Comparison of ENCODE assay signal across 20 cellular contexts in the genomic region with DNA sequence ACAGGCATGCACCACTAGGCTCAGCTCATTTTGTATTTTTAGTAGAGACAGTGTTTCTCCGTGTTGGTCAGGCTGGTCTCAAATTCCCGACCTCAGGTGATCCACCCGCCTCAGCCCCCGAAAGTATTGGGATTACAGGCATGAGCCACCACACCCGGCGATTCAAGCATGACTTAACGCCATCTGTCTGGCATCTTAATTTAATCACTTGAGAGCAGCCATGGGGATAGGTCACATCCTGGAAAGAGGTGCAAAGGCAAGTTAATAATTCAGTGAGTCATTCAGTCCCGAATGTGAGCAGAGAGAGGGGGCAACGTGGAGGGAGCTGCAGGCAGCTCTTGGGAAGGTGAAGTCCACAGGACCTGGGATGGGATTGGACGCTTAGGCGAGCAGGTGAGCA. TPM values are rescaled to one million over a fixed set of nuclear protein-coding genes. Genes with fewer than 3 reads are reported as not detected.
DNase-seq lines count a peak whose midpoint lies in the region; ATAC-seq lines count a peak whose summit lies in the region.
"Had no signal": no experiment of that assay in that cellular context is flagged by ENCODE, and none has a peak within 500 bp of the region (broad histone marks: within the 10 kb centered on the region; RNA-seq: fewer than 3 reads in every experiment).

No MANE protein-coding gene starts in this region.

- no peak for ATAC-seq in stimulated activated memory B cell treated with anti-CD40 and anti-IgM and Interleukin-4, amounts not matched to agents 10 μg/mL and 1 μg/mL and 100 μg/mL, for 72 hours
- ATAC-seq: CD8-positive, alpha-beta T cell had no signal

- H3K27me3 Mint-ChIP-seq in stimulated activated memory B cell treated with anti-CD40 and anti-IgM and Interleukin-4, amounts not matched to agents 10 μg/mL and 1 μg/mL and 100 μg/mL, for 72 hours = no peaks in the 10 kb centered on the region

- no peak overlapping the region for H3K4me3 ChIP-seq in SJCRH30
- H3K4me3 ChIP-seq: HAP-1 had no signal

- in situ Hi-C loops in Caki2 (cut with HindIII; ENCODE audit: low pct_unique_long_range_greater_than_20kb, low sequenced_read_pairs) = no loop called here

- H3K27ac ChIP-seq in SJCRH30 = peak overlapping the region; percentile 21; the same call in 1 of the 2 replicates
- H3K27ac ChIP-seq: 22Rv1 had no signal

- no peaks in the 10 kb centered on the region for H3K4me1 Mint-ChIP-seq in stimulated activated memory B cell treated with anti-CD40 and anti-IgM and Interleukin-4, amounts not matched to agents 10 μg/mL and 1 μg/mL and 100 μg/mL, for 72 hours
- H3K4me1 Mint-ChIP-seq: CD14-positive monocyte had no signal

- H3K4me1 ChIP-seq in SJCRH30 = peaks cover 8% of the 10 kb centered on the region
- H3K4me1 ChIP-seq: HAP-1 had no signal

- H3K9me3 ChIP-seq in SJCRH30 (replicated peaks) = no peaks in the 10 kb centered on the region
- H3K9me3 ChIP-seq: HAP-1 had no signal

- peaks cover 16% of the 10 kb centered on the region for H3K9me3 Mint-ChIP-seq in stimulated activated memory B cell treated with anti-CD40 and anti-IgM and Interleukin-4, amounts not matched to agents 10 μg/mL and 1 μg/mL and 100 μg/mL, for 72 hours

- H3K27ac Mint-ChIP-seq in stimulated activated memory B cell treated with anti-CD40 and anti-IgM and Interleukin-4, amounts not matched to agents 10 μg/mL and 1 μg/mL and 100 μg/mL, for 72 hours = no peak overlapping the region
- H3K27ac Mint-ChIP-seq: CD14-positive monocyte; CD8-positive, alpha-beta T cell had no signal

- H3K36me3 ChIP-seq in SJCRH30 = no peaks in the 10 kb centered on the region
- H3K36me3 ChIP-seq: HAP-1 had no signal

- no peak overlapping the region for H3K4me3 Mint-ChIP-seq in stimulated activated memory B cell treated with anti-CD40 and anti-IgM and Interleukin-4, amounts not matched to agents 10 μg/mL and 1 μg/mL and 100 μg/mL, for 72 hours
- H3K4me3 Mint-ChIP-seq: CD14-positive monocyte; CD8-positive, alpha-beta T cell had no signal

- peak; percentile 75 for DNase-seq in DMS 273 (lab: John Stamatoyannopoulos, UW; ENCODE audit: unreplicated experiment)
- no peak for DNase-seq in DMS 273 treated with DMSO at 0.1 percent for 48 hours (lab: John Stamatoyannopoulos, UW)
- peak; percentile 37 for DNase-seq in Caki2 (ENCODE audit: low read depth)
- peak; percentile 56 to 66 for DNase-seq in SJCRH30
- DNase-seq in myocyte (ENCODE audit: low read depth) = peak; percentile 12
- no peak for DNase-seq in RPMI8226
- no peak for DNase-seq in pons (ENCODE audit: low spot score)
- DNase-seq: CD8-positive, alpha-beta T cell; COR-L47; DMS153; DMS79 treated with DMSO at 0.1 percent for 48 hours; GF-D8 had no signal

- H3K36me3 Mint-ChIP-seq in stimulated activated memory B cell treated with anti-CD40 and anti-IgM and Interleukin-4, amounts not matched to agents 10 μg/mL and 1 μg/mL and 100 μg/mL, for 72 hours = no peaks in the 10 kb centered on the region
- H3K36me3 Mint-ChIP-seq: CD14-positive monocyte; CD8-positive, alpha-beta T cell had no signal

- H3K27me3 ChIP-seq in SJCRH30 = no peaks in the 10 kb centered on the region

RNA-seq across cellular contexts. Expression of gene USP29, which starts 31.7 kb away (rescaled TPM):
- not detected in 2 replicates for total RNA-seq in Caki2 (2014; rRNA removed; shearing (Covaris generic); ENCODE audit: low replicate concordance)
- total RNA-seq in SJCRH30 (2014; rRNA removed; shearing (Covaris generic)) = not detected in 2 replicates
- total RNA-seq in myocyte = 0.05 TPM in 1 of 2 replicates, not detected in the other
- not detected for polyA plus RNA-seq in myocyte (2012)
- total RNA-seq: A673; CD8-positive, alpha-beta T cell; H1; HT1080 had no signal
- polyA plus RNA-seq: BJ, CD14-positive monocyte, H1 had no signal

RNA-seq across cellular contexts. Expression of gene ZIM3, which starts 56.9 kb away (rescaled TPM):
- not detected in 2 replicates for total RNA-seq in Caki2 (2014; rRNA removed; shearing (Covaris generic); ENCODE audit: low replicate concordance)
- total RNA-seq in SJCRH30 (2014; rRNA removed; shearing (Covaris generic)) = not detected in 2 replicates
- total RNA-seq in myocyte = not detected in 2 replicates
- polyA plus RNA-seq in myocyte (2012) = not detected
- total RNA-seq: A673; CD8-positive, alpha-beta T cell; H1; HT1080 had no signal
- polyA plus RNA-seq: BJ, CD14-positive monocyte, H1 had no signal

Comparison
In these comparisons a context has a peak if more than half of its experiments do, and no peak if none do; other contexts are left out.
1. DNase-seq: peak in DMS 273 (single experiment), Caki2 (single experiment), SJCRH30 (2 of 2) and myocyte (single experiment); none in DMS 273 treated with DMSO at 0.1 percent for 48 hours (single experiment), RPMI8226 (single experiment) and pons (single experiment).